29 cellular contexts compared by ENCODE assay signal in genomic region chr4:77449996-77450395, GRCh38.
"Had no signal": no experiment of that assay in that cellular context is flagged by ENCODE, and none has a peak within 500 bp of the region (broad histone marks: within the 10 kb centered on the region; RNA-seq: fewer than 3 reads in every experiment).

No MANE protein-coding gene starts in this region.

- H3K36me3 ChIP-seq: colonic mucosa, gastroesophageal sphincter, heart right ventricle, WERI-Rb-1 had no signal

- H3K9me3 ChIP-seq: body of pancreas, colonic mucosa, gastroesophageal sphincter, heart right ventricle had no signal

- H3K27me3 ChIP-seq: body of pancreas, colonic mucosa, gastroesophageal sphincter, heart right ventricle had no signal

- H3K27ac ChIP-seq: body of pancreas, colonic mucosa, heart right ventricle, hepatocyte, WERI-Rb-1 had no signal

- H3K4me3 ChIP-seq: body of pancreas, colonic mucosa, gastroesophageal sphincter, heart right ventricle, hepatocyte had no signal

- H3K4me1 ChIP-seq: body of pancreas, colonic mucosa had no signal

- ATAC-seq: activated CD4-positive, CD25-positive, alpha-beta regulatory T cell treated with anti-CD3 and anti-CD28 coated beads, Interleukin-2, amount 50 U/mL, for 24 hours; activated CD8-positive, alpha-beta T cell treated with anti-CD3 and anti-CD28 coated beads for 36 hours; activated T-cell treated with anti-CD3 and anti-CD28 coated beads, Interleukin-2, amount 50 U/mL, for 4 hours; activated T-helper 17 cell treated with anti-CD3 and anti-CD28 coated beads, Interleukin-2, amount 50 U/mL, for 72 hours; body of pancreas; esophagus mucosa; gastroesophageal sphincter; heart right ventricle; T-helper 17 cell had no signal

- DNase-seq: activated B cell treated with CpG ODN at 0.5 μM for 24 hours; activated CD4-positive, alpha-beta T cell treated with anti-CD3 and anti-CD28 coated beads for 48 hours; activated CD4-positive, alpha-beta T cell treated with anti-CD3 and anti-CD28 coated beads, Interleukin-2, amount 50 U/mL, for 1 hour; activated CD4-positive, alpha-beta T cell treated with anti-CD3 and anti-CD28 coated beads, Interleukin-2, amount 50 U/mL, for 48 hours; activated CD8-positive, alpha-beta memory T cell treated with anti-CD3 and anti-CD28 coated beads for 24 hours; activated CD8-positive, alpha-beta T cell treated with anti-CD3 and anti-CD28 coated beads for 36 hours; activated effector memory CD4-positive, alpha-beta T cell treated with Interleukin-2 at 50 U/mL for 16 hours; activated gamma-delta T cell treated with Interleukin-2 at 50 U/mL for 16 hours; activated naive CD4-positive, alpha-beta T cell treated with anti-CD3 and anti-CD28 coated beads, Interleukin-2, amount 50 U/mL, for 16 hours; activated naive CD4-positive, alpha-beta T cell treated with Interleukin-2 at 50 U/mL for 16 hours; activated T-cell treated with anti-CD3 and anti-CD28 coated beads, Interleukin-2, amount 50 U/mL, for 4 hours; amniotic stem cell; anterior cingulate cortex; body of pancreas; central memory CD4-positive, alpha-beta T cell; cerebellar nuclear complex; colonic mucosa; effector memory CD4-positive, alpha-beta T cell; endodermal cell; foreskin melanocyte; heart right ventricle; T-helper 17 cell; T1000; WERI-Rb-1 had no signal
